ENCODE assay signal across 14 cellular contexts in the genomic region with DNA sequence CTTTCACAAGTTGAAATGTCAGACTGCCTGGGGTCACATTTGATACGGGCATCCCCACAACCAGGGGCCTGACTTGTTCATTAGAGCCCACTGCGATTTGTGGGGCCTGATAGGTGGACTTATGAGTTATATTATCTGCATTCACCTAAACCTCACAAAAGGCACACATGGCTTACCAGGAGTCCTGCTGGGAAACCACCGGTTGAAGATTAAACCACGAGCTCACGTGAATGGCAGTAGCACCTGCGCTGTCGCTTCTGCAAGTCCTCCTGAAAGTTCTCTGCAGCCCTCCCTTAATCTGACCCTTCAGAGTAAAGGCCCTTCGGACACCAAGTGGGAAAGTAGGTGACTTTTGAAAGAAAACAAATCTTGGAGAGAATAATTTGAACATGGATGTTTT.
DNase-seq lines count a peak whose midpoint lies in the region; ATAC-seq and TF ChIP-seq lines count a peak whose summit lies in the region.
"Had no signal": no experiment of that assay in that cellular context is flagged by ENCODE, and none has a peak within 500 bp of the region (broad histone marks: within the 10 kb centered on the region; RNA-seq: fewer than 3 reads in every experiment).

No MANE protein-coding gene starts in this region.

- ATAC-seq in GM18868 (IDR thresholded peaks at IDR 0.05; ENCODE audit: unreplicated experiment) (peak; percentile 91), GM21528 (IDR thresholded peaks at IDR 0.05; ENCODE audit: low FRiP score, unreplicated experiment) (peak; percentile 80), HG03135 (IDR thresholded peaks at IDR 0.05; ENCODE audit: unreplicated experiment) (peak; percentile 93)

- intact Hi-C loops in CD14-positive monocyte (cut with micrococcal nuclease) = no loop called here

- no peak for TF ChIP-seq CTCF in kidney epithelial cell (IDR thresholded peaks at IDR 0.05; ENCODE audit: insufficient read depth, low read length, poor library complexity, severe bottlenecking)
- TF ChIP-seq CTCF in CD14-positive monocyte (IDR thresholded peaks at IDR 0.05) = no peak

- H3K27me3 Mint-ChIP-seq in CD14-positive monocyte (ENCODE audit: low read depth in 3 of 3) = peaks cover 0 to 2% (median 0%) of the 10 kb centered on the region in 3 donors
- H3K27me3 Mint-ChIP-seq: CD4-positive, alpha-beta T cell had no signal

- DNase-seq in kidney epithelial cell (ENCODE audit: low read depth) = peak; percentile 48
- no peak for DNase-seq in CD14-positive monocyte (ENCODE audit: low spot score)
- no peak for DNase-seq in stimulated activated CD4-positive, alpha-beta T cell treated with anti-CD3 and anti-CD28 coated beads, Interleukin-4, amount 100 ng/mL, for 24 hours
- DNase-seq in NCI-H2227 treated with DMSO at 0.1 percent for 48 hours (lab: John Stamatoyannopoulos, UW) = no peak
- no peak for DNase-seq in OCI-M1 (lab: John Stamatoyannopoulos, UW)
- DNase-seq: activated naive CD4-positive, alpha-beta T cell; CD4-positive, alpha-beta T cell; foreskin fibroblast; mammary epithelial cell; NCI-H2029; trophoblast cell had no signal

- H3K9me3 Mint-ChIP-seq in CD14-positive monocyte = peaks cover 0 to 5% (median 0%) of the 10 kb centered on the region in 7 donors
- H3K9me3 Mint-ChIP-seq: CD4-positive, alpha-beta T cell had no signal

- no peaks in the 10 kb centered on the region for H3K4me1 Mint-ChIP-seq in CD14-positive monocyte

- peaks cover 2 to 6% of the 10 kb centered on the region in 2 donors for H3K36me3 Mint-ChIP-seq in CD14-positive monocyte

- H3K27me3 ChIP-seq in kidney epithelial cell (ENCODE audit: control insufficient read depth, insufficient read depth, low read length) = no peaks in the 10 kb centered on the region

- no peak overlapping the region for H3K4me3 ChIP-seq in kidney epithelial cell (ENCODE audit: low read depth, low read length)

- no peak overlapping the region for H3K27ac Mint-ChIP-seq in CD14-positive monocyte
- H3K27ac Mint-ChIP-seq: CD4-positive, alpha-beta T cell had no signal

- H3K36me3 ChIP-seq in kidney epithelial cell (ENCODE audit: control insufficient read depth, insufficient read depth, low read length) = no peaks in the 10 kb centered on the region

- no peak overlapping the region for H3K4me3 Mint-ChIP-seq in CD14-positive monocyte
- H3K4me3 Mint-ChIP-seq: CD4-positive, alpha-beta T cell had no signal
